31 cellular contexts compared by ENCODE assay signal in the genomic region with DNA sequence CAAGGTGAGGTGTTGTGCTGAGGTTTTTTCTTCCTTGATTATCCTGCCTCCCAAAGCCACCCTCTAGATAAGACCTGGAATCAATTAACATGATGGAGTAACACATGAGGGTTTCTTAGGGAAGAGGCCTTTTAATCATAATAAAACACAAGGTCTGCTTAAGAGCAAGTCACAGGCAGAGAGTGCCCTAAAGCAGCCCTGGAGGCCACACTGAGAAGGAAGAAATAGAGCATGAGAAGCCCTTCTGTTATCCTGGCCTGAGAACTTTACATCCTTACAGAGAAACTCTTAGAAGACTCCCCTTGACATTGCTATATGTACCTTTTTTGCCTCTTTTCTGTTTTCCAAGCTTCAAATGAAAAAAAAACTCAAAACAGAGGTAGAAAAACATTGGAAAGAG.
"Had no signal": no experiment of that assay in that cellular context is flagged by ENCODE, and none has a peak within 500 bp of the region (broad histone marks: within the 10 kb centered on the region; RNA-seq: fewer than 3 reads in every experiment).

No MANE protein-coding gene starts in this region.

- H2AFZ ChIP-seq: neural progenitor cell had no signal

- H3K9me3 Mint-ChIP-seq: natural killer cell; nephron; neural progenitor cell; stimulated activated naive CD8-positive, alpha-beta T cell treated with anti-CD3 and anti-CD28 coated beads, Interleukin-15, amount 100 ng/mL, for 72 hours; type B pancreatic cell had no signal

- H3K79me2 ChIP-seq: parathyroid adenoma had no signal

- H3K9me3 ChIP-seq: ovary, psoas muscle, right lobe of liver, sigmoid colon, spleen, suprapubic skin, testis, tibial artery, transverse colon, upper lobe of right lung, uterus had no signal

- H3K4me1 ChIP-seq: neural progenitor cell, parathyroid adenoma, right lobe of liver, sigmoid colon, spleen, suprapubic skin, testis, upper lobe of right lung, uterus had no signal

- H3K27me3 Mint-ChIP-seq: progenitor cell of endocrine pancreas; stimulated activated naive CD8-positive, alpha-beta T cell treated with anti-CD3 and anti-CD28 coated beads, Interleukin-15, amount 100 ng/mL, for 72 hours; type B pancreatic cell had no signal

- H3K27ac ChIP-seq: neural progenitor cell, ovary, parathyroid adenoma, psoas muscle, right lobe of liver, sigmoid colon, spleen, suprapubic skin, testis, tibial artery, transverse colon, upper lobe of right lung, uterus had no signal

- DNase-seq: natural killer cell; occipital lobe; ovary; posterior cingulate gyrus; psoas muscle; right cardiac atrium; right lobe of liver; sigmoid colon; spleen; stimulated activated CD4-positive, alpha-beta T cell treated with anti-CD3 and anti-CD28 coated beads, Interleukin-12 subunit alpha, Interleukin-12 subunit beta, amount 100 ng/mL, for 4 hours; stimulated activated CD4-positive, alpha-beta T cell treated with anti-CD3 and anti-CD28 coated beads, Interleukin-1b, Interleukin-23, amount 100 ng/mL, for 48 hours; stimulated activated CD4-positive, alpha-beta T cell treated with anti-CD3 and anti-CD28 coated beads, Interleukin-4, amount 100 ng/mL, for 1 hour; stimulated activated CD4-positive, alpha-beta T cell treated with anti-CD3 and anti-CD28 coated beads, Interleukin-4, amount 100 ng/mL, for 4 hours; stimulated activated CD8-positive, alpha-beta memory T cell treated with anti-CD3 and anti-CD28 coated beads, Interleukin-4, amount 100 ng/mL, for 48 hours; stimulated activated naive CD4-positive, alpha-beta T cell; stimulated activated naive CD8-positive, alpha-beta T cell treated with anti-CD3 and anti-CD28 coated beads, Interleukin-15, amount 100 ng/mL, for 72 hours; stimulated activated naive CD8-positive, alpha-beta T cell treated with anti-CD3 and anti-CD28 coated beads, Interleukin-15, Interleukin-2, amounts not matched to agents 100 U/mL and 50 U/mL, for 24 hours; substantia nigra; testis; tibial artery; transverse colon; upper lobe of right lung; uterus had no signal

- ATAC-seq: natural killer cell; psoas muscle; right cardiac atrium; right lobe of liver; stimulated activated memory B cell treated with anti-CD40 and anti-IgM and Interleukin-4, amounts not matched to agents 10 μg/mL and 1 μg/mL and 100 μg/mL, for 72 hours; stimulated activated naive CD8-positive, alpha-beta T cell treated with anti-CD3 and anti-CD28 coated beads, Interleukin-15, amount 100 ng/mL, for 72 hours; stimulated activated naive CD8-positive, alpha-beta T cell treated with anti-CD3 and anti-CD28 coated beads, Interleukin-15, Interleukin-2, amounts not matched to agents 100 U/mL and 50 U/mL, for 24 hours; upper lobe of right lung had no signal

- H3K4me3 ChIP-seq: neural progenitor cell, ovary, psoas muscle, right lobe of liver, sigmoid colon, smooth muscle cell, spleen, suprapubic skin, testis, tibial artery, transverse colon, upper lobe of right lung, uterus had no signal

- H3K4me3 Mint-ChIP-seq: natural killer cell; nephron; neural progenitor cell; stimulated activated memory B cell treated with anti-CD40 and anti-IgM and Interleukin-4, amounts not matched to agents 10 μg/mL and 1 μg/mL and 100 μg/mL, for 72 hours; stimulated activated naive CD8-positive, alpha-beta T cell treated with anti-CD3 and anti-CD28 coated beads, Interleukin-15, amount 100 ng/mL, for 72 hours; type B pancreatic cell had no signal

- H3K36me3 Mint-ChIP-seq: natural killer cell; neural progenitor cell; stimulated activated memory B cell treated with anti-CD40 and anti-IgM and Interleukin-4, amounts not matched to agents 10 μg/mL and 1 μg/mL and 100 μg/mL, for 72 hours; type B pancreatic cell had no signal

- H3K4me2 ChIP-seq: neural progenitor cell, smooth muscle cell had no signal

- H3K27me3 ChIP-seq: neural progenitor cell, ovary, right lobe of liver, sigmoid colon, spleen, suprapubic skin, testis, tibial artery, transverse colon, upper lobe of right lung, uterus had no signal

- H3K36me3 ChIP-seq: neural progenitor cell, ovary, right lobe of liver, sigmoid colon, spleen, suprapubic skin, tibial artery, transverse colon, upper lobe of right lung, uterus had no signal

- H3K4me1 Mint-ChIP-seq: neural progenitor cell; stimulated activated memory B cell treated with anti-CD40 and anti-IgM and Interleukin-4, amounts not matched to agents 10 μg/mL and 1 μg/mL and 100 μg/mL, for 72 hours had no signal

- H3K27ac Mint-ChIP-seq: natural killer cell; nephron; neural progenitor cell; progenitor cell of endocrine pancreas; stimulated activated memory B cell treated with anti-CD40 and anti-IgM and Interleukin-4, amounts not matched to agents 10 μg/mL and 1 μg/mL and 100 μg/mL, for 72 hours; stimulated activated naive CD8-positive, alpha-beta T cell treated with anti-CD3 and anti-CD28 coated beads, Interleukin-15, amount 100 ng/mL, for 72 hours; type B pancreatic cell had no signal
